Comparison of ENCODE assay signal across 1 cellular context in the genomic region with DNA sequence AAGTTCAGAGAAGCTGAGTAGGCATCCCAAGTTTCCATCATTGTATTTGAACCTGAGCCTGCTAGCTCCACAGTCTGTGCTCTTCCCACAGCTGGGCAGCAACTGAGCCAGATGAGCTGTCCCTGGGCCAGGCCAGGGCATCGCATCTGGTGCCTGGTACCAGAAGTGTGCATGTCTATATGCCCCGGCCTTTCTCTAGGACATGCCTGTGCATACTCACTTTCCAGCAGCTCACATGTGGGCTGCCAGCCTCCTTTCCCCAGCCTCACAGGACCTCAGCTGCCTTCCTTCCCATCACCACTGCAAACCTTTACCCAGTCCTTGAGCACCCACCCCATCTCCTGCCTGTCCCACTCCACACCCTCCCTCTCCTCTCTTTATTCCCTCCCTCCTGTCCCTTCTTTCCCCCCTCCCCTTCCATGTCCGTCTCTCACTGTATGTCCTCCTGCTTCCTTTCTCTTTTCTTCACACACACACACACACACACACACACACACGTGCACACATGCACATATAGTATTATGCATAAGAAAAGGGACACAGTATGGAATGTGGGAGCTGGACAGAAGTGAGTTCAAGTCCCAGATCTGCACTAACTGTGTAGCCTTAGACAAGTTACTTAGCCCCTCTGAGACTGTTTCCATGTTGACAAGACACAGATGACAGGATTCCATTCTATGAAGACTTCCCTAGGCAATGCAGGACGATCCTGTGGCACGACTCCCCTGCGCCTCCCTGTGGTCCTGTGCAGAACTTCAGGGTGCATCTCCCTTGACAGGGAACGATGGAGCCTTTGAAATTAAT.
TF ChIP-seq lines count a peak whose summit lies in the region.

No MANE protein-coding gene starts in this region.

TF ChIP-seq in K562, 482 proteins besides CTCF, POLR2A, EP300 and RAD21 (continued from another document):
- TF ChIP-seq, protein P1, sequence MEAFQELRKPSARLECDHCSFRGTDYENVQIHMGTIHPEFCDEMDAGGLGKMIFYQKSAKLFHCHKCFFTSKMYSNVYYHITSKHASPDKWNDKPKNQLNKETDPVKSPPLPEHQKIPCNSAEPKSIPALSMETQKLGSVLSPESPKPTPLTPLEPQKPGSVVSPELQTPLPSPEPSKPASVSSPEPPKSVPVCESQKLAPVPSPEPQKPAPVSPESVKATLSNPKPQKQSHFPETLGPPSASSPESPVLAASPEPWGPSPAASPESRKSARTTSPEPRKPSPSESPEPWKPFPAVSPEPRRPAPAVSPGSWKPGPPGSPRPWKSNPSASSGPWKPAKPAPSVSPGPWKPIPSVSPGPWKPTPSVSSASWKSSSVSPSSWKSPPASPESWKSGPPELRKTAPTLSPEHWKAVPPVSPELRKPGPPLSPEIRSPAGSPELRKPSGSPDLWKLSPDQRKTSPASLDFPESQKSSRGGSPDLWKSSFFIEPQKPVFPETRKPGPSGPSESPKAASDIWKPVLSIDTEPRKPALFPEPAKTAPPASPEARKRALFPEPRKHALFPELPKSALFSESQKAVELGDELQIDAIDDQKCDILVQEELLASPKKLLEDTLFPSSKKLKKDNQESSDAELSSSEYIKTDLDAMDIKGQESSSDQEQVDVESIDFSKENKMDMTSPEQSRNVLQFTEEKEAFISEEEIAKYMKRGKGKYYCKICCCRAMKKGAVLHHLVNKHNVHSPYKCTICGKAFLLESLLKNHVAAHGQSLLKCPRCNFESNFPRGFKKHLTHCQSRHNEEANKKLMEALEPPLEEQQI (IDR thresholded peaks at IDR 0.05) = no peak
- no peak for TF ChIP-seq ZKSCAN1 (IDR thresholded peaks at IDR 0.05; ENCODE audit: low read depth, low read length)
- TF ChIP-seq, protein P2, sequence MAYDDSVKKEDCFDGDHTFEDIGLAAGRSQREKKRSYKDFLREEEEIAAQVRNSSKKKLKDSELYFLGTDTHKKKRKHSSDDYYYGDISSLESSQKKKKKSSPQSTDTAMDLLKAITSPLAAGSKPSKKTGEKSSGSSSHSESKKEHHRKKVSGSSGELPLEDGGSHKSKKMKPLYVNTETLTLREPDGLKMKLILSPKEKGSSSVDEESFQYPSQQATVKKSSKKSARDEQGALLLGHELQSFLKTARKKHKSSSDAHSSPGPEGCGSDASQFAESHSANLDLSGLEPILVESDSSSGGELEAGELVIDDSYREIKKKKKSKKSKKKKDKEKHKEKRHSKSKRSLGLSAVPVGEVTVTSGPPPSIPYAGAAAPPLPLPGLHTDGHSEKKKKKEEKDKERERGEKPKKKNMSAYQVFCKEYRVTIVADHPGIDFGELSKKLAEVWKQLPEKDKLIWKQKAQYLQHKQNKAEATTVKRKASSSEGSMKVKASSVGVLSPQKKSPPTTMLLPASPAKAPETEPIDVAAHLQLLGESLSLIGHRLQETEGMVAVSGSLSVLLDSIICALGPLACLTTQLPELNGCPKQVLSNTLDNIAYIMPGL (CRISPR knock-in tag; IDR thresholded peaks at IDR 0.05) = no peak
- peak; percentile 17; the same call in 1 of the 2 replicates for TF ChIP-seq RB1 (IDR thresholded peaks at IDR 0.05; ENCODE audit: low read depth)
- TF ChIP-seq NRF1 (conservative IDR thresholded peaks at IDR 0.05 in 1 of 2, IDR thresholded peaks at IDR 0.05 in 1 of 2) = 0 out of 4 replicates have a peak, but pooled peaks of 1 of the 2 experiments have one; percentile 27
- TF ChIP-seq HLTF (IDR thresholded peaks at IDR 0.05) = 0 out of 2 replicates have a peak, but pooled peaks have one; percentile 27
- no peak for TF ChIP-seq POLR2B (IDR thresholded peaks at IDR 0.05; ENCODE audit: low read depth, partially characterized antibody)
- no peak for TF ChIP-seq PHF21A (IDR thresholded peaks at IDR 0.05; ENCODE audit: borderline replicate concordance, low read depth)
- TF ChIP-seq ZNF253 (CRISPR knock-in tag; conservative IDR thresholded peaks at IDR 0.05) = no peak
- TF ChIP-seq KDM5B (IDR thresholded peaks at IDR 0.05; ENCODE audit: insufficient replicate concordance, low read depth, low read length) = no peak
- no peak for TF ChIP-seq BACH1 (tag; IDR thresholded peaks at IDR 0.05)
- TF ChIP-seq ZNF224 (CRISPR knock-in tag; IDR thresholded peaks at IDR 0.05) = no peak
- no peak for TF ChIP-seq TCFL5 (CRISPR knock-in tag; conservative IDR thresholded peaks at IDR 0.05)
- TF ChIP-seq NR2F6 (CRISPR knock-in tag; IDR thresholded peaks at IDR 0.05) = no peak
- no peak for TF ChIP-seq ZNF121 (CRISPR knock-in tag; conservative IDR thresholded peaks at IDR 0.05)
- no peak for TF ChIP-seq FOXK1 (CRISPR knock-in tag; IDR thresholded peaks at IDR 0.05; ENCODE audit: borderline replicate concordance)
- no peak for TF ChIP-seq ZFX (CRISPR knock-in tag; IDR thresholded peaks at IDR 0.05)
- TF ChIP-seq EHMT2 (IDR thresholded peaks at IDR 0.05) = peak; percentile 34; the same call in 1 of the 2 replicates
- no peak for TF ChIP-seq EP400 (IDR thresholded peaks at IDR 0.05)
- no peak for TF ChIP-seq ETV5 (CRISPR knock-in tag; IDR thresholded peaks at IDR 0.05; ENCODE audit: low read depth)
- TF ChIP-seq ARID2 (IDR thresholded peaks at IDR 0.05) = no peak
- TF ChIP-seq SAFB2 (IDR thresholded peaks at IDR 0.05; ENCODE audit: borderline replicate concordance, low read depth, low read length, severe bottlenecking) = no peak
- TF ChIP-seq TEAD2 (tag; IDR thresholded peaks at IDR 0.05) = no peak
- no peak for TF ChIP-seq ZNF175 (CRISPR knock-in tag; IDR thresholded peaks at IDR 0.05; ENCODE audit: low read depth)
- TF ChIP-seq HNRNPH1 (optimal IDR thresholded peaks at IDR 0.05; ENCODE audit: low read depth, low read length) = no peak
- TF ChIP-seq USF1 (CRISPR knock-in tag; IDR thresholded peaks at IDR 0.05) = no peak
- TF ChIP-seq ELF4 (CRISPR knock-in tag; IDR thresholded peaks at IDR 0.05) = peak; percentile 74; the same call in 1 of the 2 replicates
- peak; percentile 59; the same call in 1 of the 2 replicates for TF ChIP-seq CTBP1 (IDR thresholded peaks at IDR 0.05; ENCODE audit: borderline replicate concordance)
- TF ChIP-seq NONO (IDR thresholded peaks at IDR 0.05; ENCODE audit: low read depth in 2 of 2, low read length in 1 of 2) = no peak
- no peak for TF ChIP-seq NCOA4 (IDR thresholded peaks at IDR 0.05; ENCODE audit: partially characterized antibody)
- no peak for TF ChIP-seq HMG20B (CRISPR knock-in tag; IDR thresholded peaks at IDR 0.05)
- TF ChIP-seq SREBF1 (IDR thresholded peaks at IDR 0.05; ENCODE audit: borderline replicate concordance, low read depth, low read length) = no peak
- no peak for TF ChIP-seq NCOR1 (IDR thresholded peaks at IDR 0.05)
- peak; percentile 41 for TF ChIP-seq MEIS2 (IDR thresholded peaks at IDR 0.05; ENCODE audit: partially characterized antibody)
- no peak for TF ChIP-seq XRCC5 (IDR thresholded peaks at IDR 0.05; ENCODE audit: low read depth, low read length)
- TF ChIP-seq, protein P3, sequence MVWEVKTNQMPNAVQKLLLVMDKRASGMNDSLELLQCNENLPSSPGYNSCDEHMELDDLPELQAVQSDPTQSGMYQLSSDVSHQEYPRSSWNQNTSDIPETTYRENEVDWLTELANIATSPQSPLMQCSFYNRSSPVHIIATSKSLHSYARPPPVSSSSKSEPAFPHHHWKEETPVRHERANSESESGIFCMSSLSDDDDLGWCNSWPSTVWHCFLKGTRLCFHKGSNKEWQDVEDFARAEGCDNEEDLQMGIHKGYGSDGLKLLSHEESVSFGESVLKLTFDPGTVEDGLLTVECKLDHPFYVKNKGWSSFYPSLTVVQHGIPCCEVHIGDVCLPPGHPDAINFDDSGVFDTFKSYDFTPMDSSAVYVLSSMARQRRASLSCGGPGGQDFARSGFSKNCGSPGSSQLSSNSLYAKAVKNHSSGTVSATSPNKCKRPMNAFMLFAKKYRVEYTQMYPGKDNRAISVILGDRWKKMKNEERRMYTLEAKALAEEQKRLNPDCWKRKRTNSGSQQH (CRISPR knock-in tag; IDR thresholded peaks at IDR 0.05) = 0 out of 2 replicates have a peak, but pooled peaks have one; percentile 10
- no peak for TF ChIP-seq EWSR1 (IDR thresholded peaks at IDR 0.05; ENCODE audit: borderline replicate concordance, low read depth, partially characterized antibody)
- TF ChIP-seq JUND (IDR thresholded peaks at IDR 0.05; ENCODE audit: borderline replicate concordance, low read depth, low read length) = peak; percentile 38; the same call in 1 of the 2 replicates
- no peak for TF ChIP-seq JUND (tag; IDR thresholded peaks at IDR 0.05; ENCODE audit: borderline replicate concordance, low read depth, low read length)
- TF ChIP-seq, protein P4, sequence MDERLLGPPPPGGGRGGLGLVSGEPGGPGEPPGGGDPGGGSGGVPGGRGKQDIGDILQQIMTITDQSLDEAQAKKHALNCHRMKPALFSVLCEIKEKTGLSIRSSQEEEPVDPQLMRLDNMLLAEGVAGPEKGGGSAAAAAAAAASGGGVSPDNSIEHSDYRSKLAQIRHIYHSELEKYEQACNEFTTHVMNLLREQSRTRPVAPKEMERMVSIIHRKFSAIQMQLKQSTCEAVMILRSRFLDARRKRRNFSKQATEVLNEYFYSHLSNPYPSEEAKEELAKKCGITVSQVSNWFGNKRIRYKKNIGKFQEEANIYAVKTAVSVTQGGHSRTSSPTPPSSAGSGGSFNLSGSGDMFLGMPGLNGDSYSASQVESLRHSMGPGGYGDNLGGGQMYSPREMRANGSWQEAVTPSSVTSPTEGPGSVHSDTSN (CRISPR knock-in tag; IDR thresholded peaks at IDR 0.05; ENCODE audit: low read depth) = no peak
- TF ChIP-seq, protein P4 (tag; conservative IDR thresholded peaks at IDR 0.05; ENCODE audit: low read depth) = 0 out of 2 replicates have a peak, but pooled peaks have one; percentile 26
- TF ChIP-seq RCOR1 (IDR thresholded peaks at IDR 0.05; ENCODE audit: borderline replicate concordance in 1 of 2, low read depth in 2 of 2, low read length in 2 of 2) = 0 out of 4 replicates have a peak, but pooled peaks of 1 of the 2 experiments have one; percentile 48
